ENCODE assay signal across 8 cellular contexts in genomic region chr18:2847341-2848144, GRCh38. TPM values are rescaled to one million over a fixed set of nuclear protein-coding genes. Genes with fewer than 3 reads are reported as not detected.
DNase-seq lines count a peak whose midpoint lies in the region; ATAC-seq and TF ChIP-seq lines count a peak whose summit lies in the region.

No MANE protein-coding gene starts in this region.

- H3K27ac ChIP-seq in aorta (ENCODE audit: low read depth in 1 of 2, low read length in 2 of 2) = no peak overlapping the region

- H3K4me1 ChIP-seq in aorta (ENCODE audit: control insufficient read depth in 1 of 2, insufficient read depth in 2 of 2, low read length in 2 of 2) = no peaks in the 10 kb centered on the region

- no peaks in the 10 kb centered on the region for H3K9me3 ChIP-seq in aorta (ENCODE audit: control insufficient read depth, low read length)

- H3K27me3 ChIP-seq in BJ (ENCODE audit: control insufficient read depth, insufficient read depth, low read length) = peaks cover 3% of the 10 kb centered on the region; the same call in 1 of the 2 replicates
- no peaks in the 10 kb centered on the region for H3K27me3 ChIP-seq in aorta (ENCODE audit: control insufficient read depth in 1 of 2, insufficient read depth in 2 of 2, low read length in 1 of 2)

- H3K27ac Mint-ChIP-seq in activated B cell treated with CpG ODN at 0.5 μM for 24 hours (peak overlapping the region; percentile 92), naive B cell (peak overlapping the region; percentile 77 to 97 (median 92))

- intact Hi-C loops in activated B cell treated with CpG ODN at 0.5 μM for 24 hours (cut with micrococcal nuclease) = loop anchor here (1.0 to 5.0 kb wide), 12 partner anchors 35 to 740 kb away; partner anchors contain the start of genes METTL4, MYL12A, NDC80 and SMCHD1
- intact Hi-C loops in aorta (cut with DNase I) = loop anchor here in 1 of 2 donors (5.0 kb wide), 1 partner anchor 40 kb away; no protein-coding TSS in a partner anchor

- 0 to 1% methylated on average over 49 to 71 of the region's 71 CpGs for WGBS in aorta, 2 donors

- peaks cover 23% of the 10 kb centered on the region for H3K36me3 Mint-ChIP-seq in activated B cell treated with CpG ODN at 0.5 μM for 24 hours (ENCODE audit: low read depth)
- peaks cover 0 to 8% of the 10 kb centered on the region in 2 donors for H3K36me3 Mint-ChIP-seq in naive B cell

- H3K4me1 Mint-ChIP-seq in activated B cell treated with CpG ODN at 0.5 μM for 24 hours = peaks cover 52% of the 10 kb centered on the region
- H3K4me1 Mint-ChIP-seq in naive B cell = peaks cover 29 to 31% (median 30%) of the 10 kb centered on the region in 3 donors

- H3K27me3 Mint-ChIP-seq in activated B cell treated with CpG ODN at 0.5 μM for 24 hours (peaks cover 8% of the 10 kb centered on the region), naive B cell (peaks cover 24 to 38% (median 25%) of the 10 kb centered on the region in 3 donors)

- DNase-seq in BJ (ENCODE audit: low read depth) (no peak), activated B cell treated with CpG ODN at 0.5 μM for 24 hours (peak; percentile 69), epidermal melanocyte (ENCODE audit: insufficient read length, low spot score) (peak; percentile 36), naive B cell (peak; percentile 64), aorta (peak; percentile 57 to 84), NCI-H128 (lab: John Stamatoyannopoulos, UW; ENCODE audit: unreplicated experiment) (no peak)

- TF ChIP-seq CTCF in BJ (IDR thresholded peaks at IDR 0.05; ENCODE audit: insufficient read depth, low read depth, low read length) (no peak), activated B cell treated with CpG ODN at 0.5 μM for 24 hours (IDR thresholded peaks at IDR 0.05) (no peak)

- H3K36me3 ChIP-seq in BJ (ENCODE audit: control insufficient read depth, insufficient read depth, low read length) (no peaks in the 10 kb centered on the region), aorta (ENCODE audit: control insufficient read depth in 1 of 2, insufficient read depth in 2 of 2, low read length in 1 of 2) (no peaks in the 10 kb centered on the region)

- CTCF ChIA-PET in BJ (lab: Yijun Ruan, JAX) (interaction anchor here (1.6 kb wide), 1 partner anchor 81 kb away, joined by 4 read pairs; no protein-coding TSS in a partner anchor), activated B cell treated with CpG ODN at 0.5 μM for 24 hours (lab: Charles Lee) (interaction anchor here (1.0 to 1.2 kb wide), 2 partner anchors 67 to 138 kb away, joined by 3 to 4 read pairs; no protein-coding TSS in a partner anchor)

- ATAC-seq in GM21786 (IDR thresholded peaks at IDR 0.05; ENCODE audit: unreplicated experiment) (peak; percentile 40), activated B cell treated with CpG ODN at 0.5 μM for 24 hours (ENCODE audit: low read depth) (peak; percentile 57), naive B cell (ENCODE audit: low read depth in 2 of 2) (peak; percentile 57 to 61), aorta (ENCODE audit: low FRiP score) (peak; percentile 54), HG03442 (IDR thresholded peaks at IDR 0.05; ENCODE audit: unreplicated experiment) (no peak)

- H3K9me3 Mint-ChIP-seq in activated B cell treated with CpG ODN at 0.5 μM for 24 hours = no peaks in the 10 kb centered on the region
- H3K9me3 Mint-ChIP-seq in naive B cell = no peaks in the 10 kb centered on the region

- H3K4me3 Mint-ChIP-seq in activated B cell treated with CpG ODN at 0.5 μM for 24 hours = peak overlapping the region; percentile 96
- peak overlapping the region; percentile 81 to 96 (median 90) for H3K4me3 Mint-ChIP-seq in naive B cell

- peak overlapping the region; percentile 52 for H3K4me3 ChIP-seq in BJ (ENCODE audit: low read depth, low read length)
- peak overlapping the region; percentile 32 to 49 for H3K4me3 ChIP-seq in aorta (ENCODE audit: low read length in 2 of 2)

- POLR2A ChIA-PET in BJ (lab: Charles Lee) = no interaction called here
- POLR2A ChIA-PET in activated B cell treated with CpG ODN at 0.5 μM for 24 hours (lab: Charles Lee) = interaction anchor here (0.6 to 2.8 kb wide), 38 partner anchors 9 to 605 kb away, joined by 3 to 24 read pairs (median 4); partner anchors contain the start of genes MYL12A, MYL12B and SMCHD1

RNA-seq across cellular contexts. Expression of gene EMILIN2, which starts 0.7 kb away (rescaled TPM):
- polyA plus RNA-seq in BJ (2011; rRNA removed) (7.0 and 7.6 TPM in 2 replicates), naive B cell (ENCODE audit: low read depth in 6 of 6) (1 to 10 TPM in 5 of 6 donors, not detected in 1; 1.2 to 2.2 (median 1.5) TPM), aorta (1 to 10 TPM; 1.1 to 4.6 TPM)
- 3.5 and 4.2 TPM in 2 replicates for polyA minus RNA-seq in BJ (2011; rRNA and poly(A)+ RNA removed)
- total RNA-seq in activated B cell treated with CpG ODN at 0.5 μM for 24 hours (73.0 and 80.9 TPM in 2 replicates), aorta (10 to 100 TPM; 23.0 to 34.5 TPM)

Comparison
In these comparisons a context has a peak if more than half of its experiments do, and no peak if none do; other contexts are left out.
1. DNase-seq: peak in activated B cell treated with CpG ODN at 0.5 μM for 24 hours (single experiment), epidermal melanocyte (single experiment), naive B cell (single experiment) and aorta (2 of 2); none in BJ (single experiment) and NCI-H128 (single experiment).